ENCODE assay signal across 1 cellular context in the genomic region with DNA sequence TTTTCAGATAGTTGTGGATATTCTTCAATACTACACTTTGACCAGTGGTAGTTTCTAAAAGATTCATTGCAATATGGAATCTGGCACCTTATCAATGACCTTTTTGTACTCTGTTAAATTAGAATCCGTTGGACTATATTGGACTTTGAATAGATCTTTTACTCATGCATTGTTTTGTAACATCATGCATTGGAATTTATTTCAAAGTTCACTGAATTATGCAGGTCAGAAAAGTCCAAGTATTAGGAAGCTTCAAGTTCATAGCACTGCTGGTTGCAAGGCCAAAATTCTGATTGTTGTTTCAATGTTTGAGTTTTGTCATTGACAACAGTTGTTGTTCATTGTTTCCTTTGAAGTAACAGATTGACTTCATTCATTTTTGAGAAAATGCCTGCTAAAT.
TF ChIP-seq lines count a peak whose summit lies in the region.

No MANE protein-coding gene starts in this region.

TF ChIP-seq in HepG2, 621 proteins besides CTCF, POLR2A, EP300 and RAD21:
- no peak for TF ChIP-seq ZZZ3 (CRISPR knock-in tag; IDR thresholded peaks at IDR 0.05; ENCODE audit: borderline replicate concordance)
- TF ChIP-seq KLF15 (CRISPR knock-in tag; IDR thresholded peaks at IDR 0.05; ENCODE audit: borderline replicate concordance) = no peak
- TF ChIP-seq ZNF234 (CRISPR knock-in tag; conservative IDR thresholded peaks at IDR 0.05) = no peak
- TF ChIP-seq NCOR1 (IDR thresholded peaks at IDR 0.05; ENCODE audit: borderline replicate concordance, low read length) = peak; percentile 70; the same call in 1 of the 2 replicates
- TF ChIP-seq ARID3A (IDR thresholded peaks at IDR 0.05; ENCODE audit: low read depth, low read length) = 0 out of 2 replicates have a peak, but pooled peaks have one; percentile 17
- TF ChIP-seq ZNF564 (CRISPR knock-in tag; IDR thresholded peaks at IDR 0.05) = no peak
